In genomic region chr7:4951903-4952636, GRCh38 we compare ENCODE assay signal across 11 cellular contexts. TPM values are rescaled to one million over a fixed set of nuclear protein-coding genes. Genes with fewer than 3 reads are reported as not detected.
DNase-seq lines count a peak whose midpoint lies in the region; ATAC-seq and TF ChIP-seq lines count a peak whose summit lies in the region.
"Had no signal": no experiment of that assay in that cellular context is flagged by ENCODE, and none has a peak within 500 bp of the region (broad histone marks: within the 10 kb centered on the region; RNA-seq: fewer than 3 reads in every experiment).

No MANE protein-coding gene starts in this region.

- H3T11ph ChIP-seq in H9 (ENCODE audit: low read length) = no peak overlapping the region

- no peak overlapping the region for H2BK120ac ChIP-seq in H9 (ENCODE audit: low read depth, low read length, poor library complexity, severe bottlenecking)

- H4K8ac ChIP-seq in H9 (replicated peaks; ENCODE audit: insufficient read length, low read depth, low read length) = no peak overlapping the region

- no peak overlapping the region for H3K14ac ChIP-seq in H9 (ENCODE audit: insufficient read depth, low read length)

- H3K23ac ChIP-seq in H9 (ENCODE audit: insufficient read length, low read depth, low read length) = no peak overlapping the region

- H3K79me1 ChIP-seq in H9 (ENCODE audit: insufficient read depth, low read depth, low read length, poor library complexity, severe bottlenecking) = no peaks in the 10 kb centered on the region

- no peak overlapping the region for H2AK5ac ChIP-seq in H9 (ENCODE audit: insufficient read length, low read length)

- H3K27me3 ChIP-seq in H9 (ENCODE audit: insufficient read depth, low read length) (no peaks in the 10 kb centered on the region), PC-3 (ENCODE audit: low read length) (0 out of 2 replicates have a peak, but pooled peaks cover 5% of the 10 kb centered on the region)
- H3K27me3 ChIP-seq: pancreas had no signal

- peaks cover 62% of the 10 kb centered on the region for H3K27me3 Mint-ChIP-seq in H9 (ENCODE audit: low read depth)

- POLR2A ChIA-PET in PC-3 (lab: Charles Lee; ENCODE audit: unreplicated experiment) = no interaction called here

- no peaks in the 10 kb centered on the region for H3K23me2 ChIP-seq in H9 (ENCODE audit: insufficient read length, low read depth, low read length, poor library complexity, severe bottlenecking)

- ATAC-seq in PC-3 = peak; percentile 40; the same call in 1 of the 2 replicates
- no peak for ATAC-seq in omental fat pad (ENCODE audit: low FRiP score)

- H3K79me2 ChIP-seq in H9 (ENCODE audit: insufficient read depth, low read length) (no peaks in the 10 kb centered on the region), PC-3 (ENCODE audit: low read length) (no peaks in the 10 kb centered on the region)

- no peak overlapping the region for H3K56ac ChIP-seq in H9 (ENCODE audit: insufficient read length, low read depth, low read length)

- peaks cover 5% of the 10 kb centered on the region in 2 experiments; a peak in 3 of 5 replicates for H3K9me3 Mint-ChIP-seq in H9

- H4K5ac ChIP-seq in H9 (ENCODE audit: insufficient read length, low read depth, low read length) = no peak overlapping the region

- DNase-seq in GM03348 (ENCODE audit: low spot score) (peak; percentile 55), H9 (peak; percentile 62), PC-3 (peak; percentile 40), iPS-NIHi11 (ENCODE audit: low spot score) (peak; percentile 80), SHP77 treated with DMSO at 0.1 percent for 48 hours (lab: John Stamatoyannopoulos, UW) (no peak), omental fat pad (ENCODE audit: low spot score) (no peak)
- no peak for DNase-seq in activated CD4-positive, alpha-beta T cell treated with anti-CD3 and anti-CD28 coated beads for 1 hour
- DNase-seq in effector CD8-positive, alpha-beta T cell (lab: John Stamatoyannopoulos, UW) = no peak
- DNase-seq: activated naive CD8-positive, alpha-beta T cell treated with anti-CD3 and anti-CD28 coated beads, Interleukin-2, amount 10 ng/mL, durations not matched to agents 7 days and 5 days; NCI-H2171 treated with DMSO at 0.1 percent for 48 hours; pancreas had no signal

- no peak overlapping the region for H3K18ac ChIP-seq in H9 (ENCODE audit: insufficient read length, low read depth, low read length)

- no peaks in the 10 kb centered on the region for H3K9me3 ChIP-seq in H9 (ENCODE audit: control insufficient read depth, low read depth, low read length)
- H3K9me3 ChIP-seq in PC-3 (ENCODE audit: low read length) = no peaks in the 10 kb centered on the region
- H3K9me3 ChIP-seq: pancreas had no signal

- H3K4me3 Mint-ChIP-seq in H9 = no peak overlapping the region
- H3K4me3 Mint-ChIP-seq: activated naive CD8-positive, alpha-beta T cell treated with anti-CD3 and anti-CD28 coated beads, Interleukin-2, amount 10 ng/mL, durations not matched to agents 7 days and 5 days had no signal

- WGBS in H9 (ENCODE audit: extremely low coverage, insufficient read length, low lambda C conversion rate) = no CpG with 5 or more reads among the region's 11 CpGs

- no peak for TF ChIP-seq CTCF in H9 (conservative IDR thresholded peaks at IDR 0.05)
- no peak for TF ChIP-seq CTCF in PC-3 (conservative IDR thresholded peaks at IDR 0.05; ENCODE audit: low read depth, low read length)
- no peak for TF ChIP-seq CTCF in omental fat pad (IDR thresholded peaks at IDR 0.05)

- no peaks in the 10 kb centered on the region for H3F3A ChIP-seq in PC-3 (ENCODE audit: low read length, unreplicated experiment)

- H4K20me1 ChIP-seq in H9 (ENCODE audit: control insufficient read depth, insufficient read depth, insufficient read length) (no peaks in the 10 kb centered on the region), PC-3 (ENCODE audit: low read length) (no peaks in the 10 kb centered on the region)

- no peak overlapping the region for H2BK5ac ChIP-seq in H9 (ENCODE audit: insufficient read length, low read length)

- no TSS peak for BruUV-seq in PC-3 (replicated peaks; lab: Mats Ljungman, UMichigan)

- no peak overlapping the region for H4K91ac ChIP-seq in H9 (ENCODE audit: insufficient read length, low read depth, low read length)

- no peaks in the 10 kb centered on the region for H3K36me3 ChIP-seq in PC-3 (ENCODE audit: low read depth, low read length)
- H3K36me3 ChIP-seq: pancreas had no signal

- H3K9me2 ChIP-seq in PC-3 (replicated peaks; ENCODE audit: low read length) = no peaks in the 10 kb centered on the region

- H2AFZ ChIP-seq in H9 (ENCODE audit: low read length) (no peak overlapping the region), PC-3 (ENCODE audit: low read length) (no peak overlapping the region)

- H3K4me2 ChIP-seq in H9 (ENCODE audit: insufficient read depth, insufficient read length, low read length) = no peak overlapping the region
- no peak overlapping the region for H3K4me2 ChIP-seq in PC-3 (ENCODE audit: low read length)

- H3K27ac ChIP-seq in H9 (ENCODE audit: insufficient read length, low read depth, low read length) (no peak overlapping the region), PC-3 (ENCODE audit: low read length) (no peak overlapping the region)
- H3K27ac ChIP-seq: pancreas had no signal

- no peak overlapping the region for H2BK15ac ChIP-seq in H9 (ENCODE audit: low read depth, low read length)

- no peak overlapping the region for H2BK20ac ChIP-seq in H9 (ENCODE audit: low read depth, low read length, poor library complexity, severe bottlenecking)

- H3K4ac ChIP-seq in H9 (ENCODE audit: low read depth, low read length) = no peak overlapping the region

- intact Hi-C loops in PC-3 (cut with micrococcal nuclease) = no loop called here

- no peak overlapping the region for H3K27ac Mint-ChIP-seq in H9
- H3K27ac Mint-ChIP-seq: activated naive CD8-positive, alpha-beta T cell treated with anti-CD3 and anti-CD28 coated beads, Interleukin-2, amount 10 ng/mL, durations not matched to agents 7 days and 5 days had no signal

- H2BK12ac ChIP-seq in H9 (ENCODE audit: insufficient read length, low read depth, low read length) = no peak overlapping the region

- H3K4me1 ChIP-seq in H9 (ENCODE audit: insufficient read depth, low read length) (no peaks in the 10 kb centered on the region), PC-3 (ENCODE audit: insufficient read depth, low read length) (no peaks in the 10 kb centered on the region)
- H3K4me1 ChIP-seq: pancreas had no signal

- no peaks in the 10 kb centered on the region for H3K4me1 Mint-ChIP-seq in H9
- H3K4me1 Mint-ChIP-seq: activated naive CD8-positive, alpha-beta T cell treated with anti-CD3 and anti-CD28 coated beads, Interleukin-2, amount 10 ng/mL, durations not matched to agents 7 days and 5 days had no signal

- H3K9ac ChIP-seq in H9 (ENCODE audit: extremely low read depth, insufficient read length, low read length) (no peak overlapping the region), PC-3 (ENCODE audit: low read length) (no peak overlapping the region)

- no peaks in the 10 kb centered on the region for H3K36me3 Mint-ChIP-seq in H9 (ENCODE audit: insufficient read depth in 1 of 3, low read depth in 3 of 3)
- H3K36me3 Mint-ChIP-seq: activated naive CD8-positive, alpha-beta T cell treated with anti-CD3 and anti-CD28 coated beads, Interleukin-2, amount 10 ng/mL, durations not matched to agents 7 days and 5 days had no signal

- CTCF ChIA-PET in PC-3 (lab: Charles Lee) = no interaction called here

- no peak overlapping the region for H3K4me3 ChIP-seq in PC-3 (ENCODE audit: low read length)
- H3K4me3 ChIP-seq: pancreas had no signal

RNA-seq across cellular contexts. Expression of gene MMD2, which starts 6.9 kb away (rescaled TPM):
- total RNA-seq in H9 (2021) (0.11 and 0.20 TPM in 2 replicates), PC-3 (2014; rRNA removed) (not detected in 2 replicates), omental fat pad (not detected)
- total RNA-seq: activated naive CD8-positive, alpha-beta T cell treated with anti-CD3 and anti-CD28 coated beads, Interleukin-2, amount 10 ng/mL, durations not matched to agents 7 days and 5 days; pancreas had no signal

Comparison
In these comparisons a context has a peak if more than half of its experiments do, and no peak if none do; other contexts are left out.
1. DNase-seq: peak in GM03348 (single experiment), H9 (single experiment), PC-3 (single experiment) and iPS-NIHi11 (single experiment); none in SHP77 treated with DMSO at 0.1 percent for 48 hours (single experiment), omental fat pad (single experiment), activated CD4-positive, alpha-beta T cell treated with anti-CD3 and anti-CD28 coated beads for 1 hour (single experiment) and effector CD8-positive, alpha-beta T cell (single experiment).